Comparison of ENCODE assay signal across 23 cellular contexts in genomic region chr21:30227128-30227527, GRCh38. TPM values are rescaled to one million over a fixed set of nuclear protein-coding genes. Genes with fewer than 3 reads are reported as not detected.
A peak's percentile ranks its signal among the peaks of the same experiment; 100 is the strongest.
DNase-seq lines count a peak whose midpoint lies in the region; ATAC-seq, FAIRE-seq and TF ChIP-seq lines count a peak whose summit lies in the region.
"Had no signal": no experiment of that assay in that cellular context is flagged by ENCODE, and none has a peak within 500 bp of the region (broad histone marks: within the 10 kb centered on the region; RNA-seq: fewer than 3 reads in every experiment).

No MANE protein-coding gene starts in this region.

- H3K9ac ChIP-seq in keratinocyte (ENCODE audit: control insufficient read depth, extremely low read depth, insufficient read depth, low read length) (peak overlapping the region; percentile 29), skeletal muscle satellite cell (ENCODE audit: low read depth, low read length) (peak overlapping the region; percentile 7)
- H3K9ac ChIP-seq: BLaER1 treated with 17β-estradiol and CSF1 and Interleukin-3, amounts not matched to agents 10 nM and 100 nM had no signal

- H3K27ac Mint-ChIP-seq in activated naive CD4-positive, alpha-beta T cell treated with anti-CD3 and anti-CD28 coated beads, Interleukin-2, amount 10 ng/mL, durations not matched to agents 7 days and 5 days: no peak overlapping the region
- H3K27ac Mint-ChIP-seq: activated naive CD8-positive, alpha-beta T cell treated with anti-CD3 and anti-CD28 coated beads for 36 hours; stimulated activated naive CD8-positive, alpha-beta T cell treated with anti-CD3 and anti-CD28 coated beads, Interleukin-15, Interleukin-2, amounts not matched to agents 100 ng/mL and 50 ng/mL, for 24 hours had no signal

- DNase-seq in RWPE2 (ENCODE audit: low spot score) (no peak), keratinocyte (ENCODE audit: low read depth, low spot score) (no peak), NCI-H1436 (lab: John Stamatoyannopoulos, UW) (no peak), activated gamma-delta T cell (lab: John Stamatoyannopoulos, UW) (no peak), iPS-NIHi7 (ENCODE audit: extremely low spot score) (no peak)
- DNase-seq in activated naive CD4-positive, alpha-beta T cell treated with anti-CD3 and anti-CD28 coated beads, Interleukin-2, amount 10 ng/mL, durations not matched to agents 7 days and 5 days: no peak
- DNase-seq: activated CD4-positive, alpha-beta T cell treated with anti-CD3 and anti-CD28 coated beads, Interleukin-2, amount 50 U/mL, for 1 hour; activated naive CD8-positive, alpha-beta T cell treated with anti-CD3 and anti-CD28 coated beads for 36 hours; glutamatergic neuron; lower lobe of right lung; NCI-H1092; NCI-H510A treated with DMSO at 0.1 percent for 48 hours; stimulated activated CD4-positive, alpha-beta T cell treated with anti-CD3 and anti-CD28 coated beads, Interleukin-12 subunit alpha, Interleukin-12 subunit beta, amount 100 ng/mL, for 4 hours; upper lobe of left lung; WERI-Rb-1 had no signal

- H3K9me3 ChIP-seq in RWPE2 (ENCODE audit: severe bottlenecking) (no peaks in the 10 kb centered on the region), keratinocyte (ENCODE audit: control insufficient read depth, low read depth, low read length) (no peaks in the 10 kb centered on the region), skeletal muscle satellite cell (replicated peaks; ENCODE audit: low read length) (no peaks in the 10 kb centered on the region)
- H3K9me3 ChIP-seq: body of pancreas, lower lobe of right lung, Peyer's patch, upper lobe of left lung had no signal

- no peaks in the 10 kb centered on the region for H3K9me3 Mint-ChIP-seq in activated naive CD4-positive, alpha-beta T cell treated with anti-CD3 and anti-CD28 coated beads, Interleukin-2, amount 10 ng/mL, durations not matched to agents 7 days and 5 days
- H3K9me3 Mint-ChIP-seq: stimulated activated naive CD8-positive, alpha-beta T cell treated with anti-CD3 and anti-CD28 coated beads, Interleukin-15, Interleukin-2, amounts not matched to agents 100 ng/mL and 50 ng/mL, for 24 hours had no signal

- no peaks in the 10 kb centered on the region for H3K79me2 ChIP-seq in ACC112 (ENCODE audit: control insufficient read depth, insufficient read depth, low read length, unreplicated experiment)
- H3K79me2 ChIP-seq in keratinocyte (ENCODE audit: control insufficient read depth, insufficient read depth, low read length): no peaks in the 10 kb centered on the region

- no peak overlapping the region for H3K4me3 ChIP-seq in ACC112 (ENCODE audit: low read depth, low read length)
- H3K4me3 ChIP-seq in RWPE2 (ENCODE audit: severe bottlenecking): no peak overlapping the region
- H3K4me3 ChIP-seq in keratinocyte (ENCODE audit: control insufficient read depth in 2 of 3, extremely low read depth in 1 of 3, insufficient read depth in 2 of 3, low read depth in 1 of 3, low read length in 3 of 3): peak overlapping the region in 1 of 3 experiments; percentile 50
- H3K4me3 ChIP-seq in skeletal muscle satellite cell (ENCODE audit: low read length): no peak overlapping the region
- H3K4me3 ChIP-seq: BLaER1 treated with 17β-estradiol and CSF1 and Interleukin-3, amounts not matched to agents 10 nM and 100 nM; body of pancreas; lower lobe of right lung; upper lobe of left lung had no signal

- H3K27ac ChIP-seq in ACC112 (ENCODE audit: low read depth, low read length) (peak overlapping the region; percentile 68), RWPE2 (ENCODE audit: poor library complexity, severe bottlenecking) (peak overlapping the region; percentile 59), keratinocyte (ENCODE audit: control insufficient read depth, insufficient read depth, low read length) (peak overlapping the region; percentile 75)
- H3K27ac ChIP-seq: BLaER1 treated with 17β-estradiol and CSF1 and Interleukin-3, amounts not matched to agents 10 nM and 100 nM; lower lobe of right lung; WERI-Rb-1 had no signal

- H3K27me3 ChIP-seq in ACC112 (ENCODE audit: insufficient read depth, low read length): no peaks in the 10 kb centered on the region
- H3K27me3 ChIP-seq in RWPE2 (ENCODE audit: insufficient read depth, poor library complexity, severe bottlenecking): no peaks in the 10 kb centered on the region
- no peaks in the 10 kb centered on the region for H3K27me3 ChIP-seq in keratinocyte (ENCODE audit: control insufficient read depth, extremely low read depth, insufficient read depth, low read length)
- H3K27me3 ChIP-seq in skeletal muscle satellite cell (ENCODE audit: control insufficient read depth, insufficient read depth, low read length): no peaks in the 10 kb centered on the region
- H3K27me3 ChIP-seq: BLaER1 treated with 17β-estradiol and CSF1 and Interleukin-3, amounts not matched to agents 10 nM and 100 nM; body of pancreas; Peyer's patch; upper lobe of left lung had no signal

- dilution Hi-C loops in keratinocyte (cut with MboI; ENCODE audit: extremely low pct_ligation_motif_present, low sequenced_read_pairs): no loop called here

- no peaks in the 10 kb centered on the region for H3K4me1 Mint-ChIP-seq in activated naive CD4-positive, alpha-beta T cell treated with anti-CD3 and anti-CD28 coated beads, Interleukin-2, amount 10 ng/mL, durations not matched to agents 7 days and 5 days
- H3K4me1 Mint-ChIP-seq: activated naive CD8-positive, alpha-beta T cell treated with anti-CD3 and anti-CD28 coated beads for 36 hours had no signal

- H3K36me3 Mint-ChIP-seq in activated naive CD4-positive, alpha-beta T cell treated with anti-CD3 and anti-CD28 coated beads, Interleukin-2, amount 10 ng/mL, durations not matched to agents 7 days and 5 days: no peaks in the 10 kb centered on the region
- H3K36me3 Mint-ChIP-seq: activated naive CD8-positive, alpha-beta T cell treated with anti-CD3 and anti-CD28 coated beads for 36 hours had no signal

- no peaks in the 10 kb centered on the region for H3K27me3 Mint-ChIP-seq in activated naive CD4-positive, alpha-beta T cell treated with anti-CD3 and anti-CD28 coated beads, Interleukin-2, amount 10 ng/mL, durations not matched to agents 7 days and 5 days
- H3K27me3 Mint-ChIP-seq: activated naive CD8-positive, alpha-beta T cell treated with anti-CD3 and anti-CD28 coated beads for 36 hours; stimulated activated naive CD8-positive, alpha-beta T cell treated with anti-CD3 and anti-CD28 coated beads, Interleukin-15, Interleukin-2, amounts not matched to agents 100 ng/mL and 50 ng/mL, for 24 hours had no signal

- CTCF ChIA-PET in activated naive CD4-positive, alpha-beta T cell treated with anti-CD3 and anti-CD28 coated beads, Interleukin-2, amount 10 ng/mL, durations not matched to agents 7 days and 5 days (lab: Charles Lee): no interaction called here

- no peaks in the 10 kb centered on the region for H3K36me3 ChIP-seq in ACC112 (ENCODE audit: insufficient read depth, low read length)
- H3K36me3 ChIP-seq in RWPE2 (ENCODE audit: low read depth): no peaks in the 10 kb centered on the region
- H3K36me3 ChIP-seq in keratinocyte (ENCODE audit: control insufficient read depth in 2 of 2, extremely low read depth in 1 of 2, insufficient read depth in 2 of 2, low read length in 2 of 2): no peaks in the 10 kb centered on the region
- H3K36me3 ChIP-seq in skeletal muscle satellite cell (ENCODE audit: insufficient read depth, low read length): no peaks in the 10 kb centered on the region
- H3K36me3 ChIP-seq: BLaER1 treated with 17β-estradiol and CSF1 and Interleukin-3, amounts not matched to agents 10 nM and 100 nM; lower lobe of right lung; Peyer's patch; upper lobe of left lung; WERI-Rb-1 had no signal

- peaks cover 15% of the 10 kb centered on the region for H3K4me1 ChIP-seq in ACC112 (ENCODE audit: control insufficient read depth, insufficient read depth, low read length, unreplicated experiment)
- H3K4me1 ChIP-seq in RWPE2 (ENCODE audit: insufficient read depth, poor library complexity, severe bottlenecking): peaks cover 17% of the 10 kb centered on the region
- peaks cover 17% of the 10 kb centered on the region for H3K4me1 ChIP-seq in keratinocyte (ENCODE audit: control insufficient read depth, extremely low read depth, insufficient read depth, low read length)
- no peaks in the 10 kb centered on the region for H3K4me1 ChIP-seq in skeletal muscle satellite cell (ENCODE audit: control insufficient read depth, insufficient read depth, low read length)
- H3K4me1 ChIP-seq: lower lobe of right lung had no signal

- peak; percentile 9 for FAIRE-seq in keratinocyte (lab: Jason Lieb, UNC)

- peak overlapping the region; percentile 83 for H3K4me2 ChIP-seq in keratinocyte (ENCODE audit: control insufficient read depth, extremely low read depth, insufficient read depth, low read depth, low read length)
- H3K4me2 ChIP-seq in skeletal muscle satellite cell (ENCODE audit: low read length): peak overlapping the region; percentile 9

- peak overlapping the region; percentile 15 for H2AFZ ChIP-seq in ACC112 (ENCODE audit: low read length, unreplicated experiment)
- peak overlapping the region; percentile 1 for H2AFZ ChIP-seq in keratinocyte (ENCODE audit: control insufficient read depth, low read length)

- no peaks in the 10 kb centered on the region for H4K20me1 ChIP-seq in keratinocyte (ENCODE audit: control insufficient read depth, extremely low read depth, insufficient read depth, low read length)
- H4K20me1 ChIP-seq: BLaER1 treated with 17β-estradiol and CSF1 and Interleukin-3, amounts not matched to agents 10 nM and 100 nM had no signal

- no peak overlapping the region for H3K4me3 Mint-ChIP-seq in activated naive CD4-positive, alpha-beta T cell treated with anti-CD3 and anti-CD28 coated beads, Interleukin-2, amount 10 ng/mL, durations not matched to agents 7 days and 5 days
- H3K4me3 Mint-ChIP-seq: activated naive CD8-positive, alpha-beta T cell treated with anti-CD3 and anti-CD28 coated beads for 36 hours; stimulated activated naive CD8-positive, alpha-beta T cell treated with anti-CD3 and anti-CD28 coated beads, Interleukin-15, Interleukin-2, amounts not matched to agents 100 ng/mL and 50 ng/mL, for 24 hours had no signal

- H3K9me1 ChIP-seq in keratinocyte (ENCODE audit: control insufficient read depth, extremely low read depth, insufficient read depth, low read length): no peaks in the 10 kb centered on the region

- no peak for TF ChIP-seq CTCF in RWPE2 (IDR thresholded peaks at IDR 0.05; ENCODE audit: poor library complexity, severe bottlenecking)
- TF ChIP-seq CTCF in keratinocyte (optimal IDR thresholded peaks at IDR 0.05 in 1 of 3, IDR thresholded peaks at IDR 0.05 in 1 of 3, conservative IDR thresholded peaks at IDR 0.05 in 1 of 3; ENCODE audit: extremely low read depth in 1 of 3, insufficient read depth in 2 of 3, low read length in 3 of 3): no peak

- no peak for ATAC-seq in RWPE2 (ENCODE audit: low read depth)

RNA-seq across cellular contexts. Expression of gene CLDN8, which starts 11.2 kb away (rescaled TPM):
- 0.07 to 0.18 TPM in 2 of 3 replicates, not detected in the other for polyA plus RNA-seq in keratinocyte
- polyA plus RNA-seq in keratinocyte (2011; ENCODE audit: low read depth): 0.12 TPM
- polyA plus RNA-seq in keratinocyte (2011; cell fraction: cytosol; rRNA removed): not detected in 2 replicates
- 0.28 TPM in 1 of 2 replicates, not detected in the other for polyA plus RNA-seq in keratinocyte (2011; cell fraction: nucleus; rRNA removed)
- 0.07 TPM in 1 of 2 replicates, not detected in the other for polyA plus RNA-seq in keratinocyte (2012; ENCODE audit: low replicate concordance)
- polyA minus RNA-seq in keratinocyte: not detected in 3 replicates
- not detected for polyA minus RNA-seq in keratinocyte (2011; cell fraction: cytosol; rRNA and poly(A)+ RNA removed)
- polyA minus RNA-seq in keratinocyte (2011; cell fraction: nucleus; rRNA and poly(A)+ RNA removed): not detected in 2 replicates
- not detected in 2 replicates for total RNA-seq in skeletal muscle satellite cell (2012; rRNA removed)
- total RNA-seq: activated naive CD8-positive, alpha-beta T cell treated with anti-CD3 and anti-CD28 coated beads for 36 hours; SK-MEL-5; T-helper 2 cell treated with Interferon-gamma antibody and Interleukin-4, amounts not matched to agents 100 ng/mL and 5 ng/mL, for 36 hours had no signal

RNA-seq across cellular contexts. Expression of gene KRTAP24-1, which starts 55.6 kb away (rescaled TPM):
- not detected in 3 replicates for polyA plus RNA-seq in keratinocyte
- not detected for polyA plus RNA-seq in keratinocyte (2011; ENCODE audit: low read depth)
- not detected in 2 replicates for polyA plus RNA-seq in keratinocyte (2011; cell fraction: cytosol; rRNA removed)
- polyA plus RNA-seq in keratinocyte (2011; cell fraction: nucleus; rRNA removed): not detected in 2 replicates
- not detected in 2 replicates for polyA plus RNA-seq in keratinocyte (2012; ENCODE audit: low replicate concordance)
- polyA minus RNA-seq in keratinocyte: not detected in 3 replicates
- not detected for polyA minus RNA-seq in keratinocyte (2011; cell fraction: cytosol; rRNA and poly(A)+ RNA removed)
- not detected in 2 replicates for polyA minus RNA-seq in keratinocyte (2011; cell fraction: nucleus; rRNA and poly(A)+ RNA removed)
- total RNA-seq in skeletal muscle satellite cell (2012; rRNA removed): not detected in 2 replicates
- total RNA-seq: activated naive CD8-positive, alpha-beta T cell treated with anti-CD3 and anti-CD28 coated beads for 36 hours; body of pancreas; lower lobe of right lung; Peyer's patch; SK-MEL-5; T-helper 2 cell treated with Interferon-gamma antibody and Interleukin-4, amounts not matched to agents 100 ng/mL and 5 ng/mL, for 36 hours; upper lobe of left lung had no signal
